Comparison of ENCODE assay signal across 8 cellular contexts in genomic region chr7:20307119-20307518, GRCh38. TPM values are rescaled to one million over a fixed set of nuclear protein-coding genes. Genes with fewer than 3 reads are reported as not detected.
DNase-seq lines count a peak whose midpoint lies in the region; FAIRE-seq and TF ChIP-seq lines count a peak whose summit lies in the region.

No MANE protein-coding gene starts in this region.

- FAIRE-seq in HTR-8/SVneo (lab: Jason Lieb, UNC), result no peak

- no peak overlapping the region for H3K27ac Mint-ChIP-seq in activated CD4-positive, alpha-beta T cell treated with anti-CD3 and anti-CD28 coated beads, Interleukin-2, amount 10 ng/mL, durations not matched to agents 7 days and 5 days

- no peaks in the 10 kb centered on the region for H3K9me3 Mint-ChIP-seq in activated CD4-positive, alpha-beta T cell treated with anti-CD3 and anti-CD28 coated beads, Interleukin-2, amount 10 ng/mL, durations not matched to agents 7 days and 5 days

- CTCF ChIA-PET in activated CD4-positive, alpha-beta T cell treated with anti-CD3 and anti-CD28 coated beads, Interleukin-2, amount 10 ng/mL, durations not matched to agents 7 days and 5 days (lab: Charles Lee), result no interaction called here

- POLR2A ChIA-PET in activated CD4-positive, alpha-beta T cell treated with anti-CD3 and anti-CD28 coated beads, Interleukin-2, amount 10 ng/mL, durations not matched to agents 7 days and 5 days (lab: Charles Lee), result no interaction called here

- H3K27me3 Mint-ChIP-seq in activated CD4-positive, alpha-beta T cell treated with anti-CD3 and anti-CD28 coated beads, Interleukin-2, amount 10 ng/mL, durations not matched to agents 7 days and 5 days, result peaks cover 3% of the 10 kb centered on the region

- no peak for TF ChIP-seq CTCF in GM13977 (IDR thresholded peaks at IDR 0.05; ENCODE audit: extremely low read depth, insufficient read depth, missing control alignments)

- no peaks in the 10 kb centered on the region for H3K36me3 ChIP-seq in H7 (replicated peaks; ENCODE audit: control insufficient read depth, insufficient read depth, low read length)

- DNase-seq in GM13977 (ENCODE audit: low spot score) (peak; percentile 36), H7 (peak; percentile 14), LHCN-M2 (ENCODE audit: low read depth) (peak; percentile 82), glomerular visceral epithelial cell (ENCODE audit: extremely low spot score) (peak; percentile 44), HTR-8/SVneo (ENCODE audit: insufficient read length, low spot score) (no peak), DMS114 treated with DMSO at 0.1 percent for 48 hours (lab: John Stamatoyannopoulos, UW; ENCODE audit: unreplicated experiment) (no peak), LoVo (ENCODE audit: low spot score) (no peak)
- DNase-seq in activated CD4-positive, alpha-beta T cell treated with anti-CD3 and anti-CD28 coated beads, Interleukin-2, amount 10 ng/mL, durations not matched to agents 7 days and 5 days, result no peak

- H3K27me3 ChIP-seq in H7 (ENCODE audit: control insufficient read depth, insufficient read depth, low read length), result no peaks in the 10 kb centered on the region

- no peak overlapping the region for H3K4me3 ChIP-seq in H7 (ENCODE audit: insufficient read depth, low read depth, low read length)

- no peaks in the 10 kb centered on the region for H3K4me1 Mint-ChIP-seq in activated CD4-positive, alpha-beta T cell treated with anti-CD3 and anti-CD28 coated beads, Interleukin-2, amount 10 ng/mL, durations not matched to agents 7 days and 5 days

- in situ Hi-C loops in GM13977 (cut with MboI; ENCODE audit: low pct_unique_long_range_greater_than_20kb, low sequenced_read_pairs, unreplicated experiment), result loop anchor here (25.0 kb wide), 2 partner anchors 320 to 545 kb away; partner anchors contain the start of gene TMEM196

- H3K4me3 Mint-ChIP-seq in activated CD4-positive, alpha-beta T cell treated with anti-CD3 and anti-CD28 coated beads, Interleukin-2, amount 10 ng/mL, durations not matched to agents 7 days and 5 days, result no peak overlapping the region

- no peaks in the 10 kb centered on the region for H3K36me3 Mint-ChIP-seq in activated CD4-positive, alpha-beta T cell treated with anti-CD3 and anti-CD28 coated beads, Interleukin-2, amount 10 ng/mL, durations not matched to agents 7 days and 5 days (ENCODE audit: low read depth)

RNA-seq across cellular contexts. Expression of gene ITGB8, which starts 23.6 kb away (rescaled TPM):
- total RNA-seq in H7 (2014; rRNA removed; shearing (Covaris generic)), result 1.5 and 2.2 TPM in 2 replicates
- total RNA-seq in LHCN-M2 (2014; rRNA removed), result 4.6 and 7.2 TPM in 2 replicates
- polyA plus RNA-seq in LHCN-M2 (2012), result 0.75 TPM
- not detected for total RNA-seq in activated CD4-positive, alpha-beta T cell treated with anti-CD3 and anti-CD28 coated beads, Interleukin-2, amount 10 ng/mL, durations not matched to agents 7 days and 5 days

Comparison
In these comparisons a context has a peak if more than half of its experiments do, and no peak if none do; other contexts are left out.
1. DNase-seq: peak in GM13977 (single experiment), H7 (single experiment), LHCN-M2 (single experiment) and glomerular visceral epithelial cell (single experiment); none in HTR-8/SVneo (single experiment), DMS114 treated with DMSO at 0.1 percent for 48 hours (single experiment), activated CD4-positive, alpha-beta T cell treated with anti-CD3 and anti-CD28 coated beads, Interleukin-2, amount 10 ng/mL, durations not matched to agents 7 days and 5 days (single experiment) and LoVo (single experiment).